Comparison of ENCODE assay signal across 18 cellular contexts in the genomic region with DNA sequence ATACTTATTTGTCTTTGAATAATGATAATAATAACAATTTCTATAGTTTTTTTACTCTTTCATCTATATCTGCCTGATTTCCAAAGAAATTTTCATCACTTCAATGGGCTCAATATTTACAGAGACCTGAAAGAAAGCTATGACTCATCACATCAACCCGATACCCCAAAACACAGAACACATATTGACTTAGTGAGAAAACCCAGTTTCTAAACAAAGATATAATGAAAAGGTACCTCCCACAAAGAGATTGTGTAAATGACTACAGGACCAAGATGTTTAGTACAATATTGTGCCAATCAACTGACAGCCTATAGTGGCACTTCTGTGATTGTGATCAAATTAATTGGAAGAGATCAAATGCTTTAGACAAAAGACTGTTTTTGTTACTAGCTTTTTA.
DNase-seq lines count a peak whose midpoint lies in the region; ATAC-seq, FAIRE-seq and TF ChIP-seq lines count a peak whose summit lies in the region.
"Had no signal": no experiment of that assay in that cellular context is flagged by ENCODE, and none has a peak within 500 bp of the region (broad histone marks: within the 10 kb centered on the region; RNA-seq: fewer than 3 reads in every experiment).

No MANE protein-coding gene starts in this region.

- no peak overlapping the region for H3K4me2 ChIP-seq in HepG2 (ENCODE audit: low read depth, low read length)
- H3K4me2 ChIP-seq in GM12878 (ENCODE audit: control insufficient read depth, insufficient read depth), result no peak overlapping the region
- H3K4me2 ChIP-seq: BLaER1 treated with 17β-estradiol and CSF1 and Interleukin-3, amounts not matched to agents 10 nM and 100 nM had no signal

- no peak overlapping the region for H3K4me3 ChIP-seq in HepG2 (replicated peaks in 1 of 3; ENCODE audit: insufficient read depth in 1 of 3, low read depth in 2 of 3, low read length in 3 of 3)
- H3K4me3 ChIP-seq in right lobe of liver, result no peak overlapping the region
- no peak overlapping the region for H3K4me3 ChIP-seq in GM12878
- H3K4me3 ChIP-seq: BLaER1 treated with 17β-estradiol and CSF1 and Interleukin-3, amounts not matched to agents 10 nM and 100 nM had no signal

- no TSS peak for BruUV-seq in HepG2 (replicated peaks; lab: Mats Ljungman, UMichigan)
- BruUV-seq in GM12878 (replicated peaks; lab: Mats Ljungman, UMichigan), result no TSS peak

- TF ChIP-seq EP300 in HepG2 (IDR thresholded peaks at IDR 0.05; ENCODE audit: low read depth in 2 of 2, low read length in 2 of 2), result no peak
- TF ChIP-seq EP300 in HepG2 (CRISPR knock-in tag; IDR thresholded peaks at IDR 0.05; ENCODE audit: borderline replicate concordance), result no peak
- no peak for TF ChIP-seq EP300 in GM12878 (IDR thresholded peaks at IDR 0.05; ENCODE audit: borderline replicate concordance in 1 of 2, control insufficient read depth in 1 of 2, low read depth in 2 of 2, low read length in 2 of 2)

- H3K9ac ChIP-seq in HepG2 (ENCODE audit: insufficient read depth, low read depth, low read length), result no peak overlapping the region
- no peak overlapping the region for H3K9ac ChIP-seq in GM12878 (ENCODE audit: control insufficient read depth, insufficient read depth, low read length)
- H3K9ac ChIP-seq: BLaER1 treated with 17β-estradiol and CSF1 and Interleukin-3, amounts not matched to agents 10 nM and 100 nM had no signal

- SMC1A ChIA-PET in GM12878 (lab: Charles Lee; ENCODE audit: uncharacterized antibody, unreplicated experiment), result interaction anchor here (0.5 to 0.6 kb wide), 2 partner anchors 274 to 1501 kb away, joined by 3 to 4 read pairs; no protein-coding TSS in a partner anchor

- H2AFZ ChIP-seq in HepG2 (ENCODE audit: low read length) (no peak overlapping the region), GM12878 (ENCODE audit: control insufficient read depth, low read depth, low read length) (no peak overlapping the region)

- TF ChIP-seq RAD21 in HepG2 (CRISPR knock-in tag; IDR thresholded peaks at IDR 0.05), result no peak
- no peak for TF ChIP-seq RAD21 in GM12878 (IDR thresholded peaks at IDR 0.05; ENCODE audit: insufficient read depth, low read depth, low read length)

- 0% methylated on average over 1 of the region's 1 CpG for WGBS in HepG2 (ENCODE audit: low lambda C conversion rate)
- 29% methylated on average over 1 of the region's 1 CpG for WGBS in right lobe of liver (ENCODE audit: insufficient coverage, low coverage, low lambda C conversion rate, missing lambda C conversion rate)
- WGBS in GM12878 (ENCODE audit: insufficient coverage, insufficient replicate concordance, low lambda C conversion rate, missing lambda C conversion rate), result 0% methylated on average over 1 of the region's 1 CpG

- intact Hi-C loops in HepG2 (cut with micrococcal nuclease; ENCODE audit: unreplicated experiment), result no loop called here
- intact Hi-C loops in right lobe of liver (cut with DNase I), result no loop called here
- intact Hi-C loops in GM12878 (cut with micrococcal nuclease; ENCODE audit: unreplicated experiment), result no loop called here

- H3K27me3 ChIP-seq in HepG2 (ENCODE audit: control insufficient read depth in 1 of 2, insufficient read depth in 2 of 2, low read length in 2 of 2) (no peaks in the 10 kb centered on the region), right lobe of liver (no peaks in the 10 kb centered on the region), GM12878 (replicated peaks in 1 of 2; ENCODE audit: control insufficient read depth in 2 of 2, insufficient read depth in 2 of 2, low read length in 1 of 2) (no peaks in the 10 kb centered on the region)
- H3K27me3 ChIP-seq: BLaER1 treated with 17β-estradiol and CSF1 and Interleukin-3, amounts not matched to agents 10 nM and 100 nM had no signal

- H3K36me3 ChIP-seq in HepG2 (replicated peaks in 1 of 2; ENCODE audit: control insufficient read depth in 1 of 2, insufficient read depth in 2 of 2, low read length in 2 of 2), result no peaks in the 10 kb centered on the region
- H3K36me3 ChIP-seq in right lobe of liver, result no peaks in the 10 kb centered on the region
- H3K36me3 ChIP-seq in GM12878 (ENCODE audit: control insufficient read depth in 2 of 2, insufficient read depth in 2 of 2, low read length in 1 of 2), result no peaks in the 10 kb centered on the region
- H3K36me3 ChIP-seq: BLaER1 treated with 17β-estradiol and CSF1 and Interleukin-3, amounts not matched to agents 10 nM and 100 nM had no signal

- POLR2A ChIA-PET in HepG2 (lab: Yijun Ruan, JAX) (no interaction called here), GM12878 (lab: Charles Lee) (no interaction called here)

- H3K4me1 ChIP-seq in HepG2 (ENCODE audit: insufficient read depth, low read length), result no peaks in the 10 kb centered on the region
- H3K4me1 ChIP-seq in right lobe of liver, result no peaks in the 10 kb centered on the region
- H3K4me1 ChIP-seq in GM12878 (ENCODE audit: control insufficient read depth, insufficient read depth, low read length), result no peaks in the 10 kb centered on the region
- H3K4me1 ChIP-seq: BLaER1 treated with 17β-estradiol and CSF1 and Interleukin-3, amounts not matched to agents 10 nM and 100 nM had no signal

- TF ChIP-seq CTCF in HepG2 (CRISPR knock-in tag; IDR thresholded peaks at IDR 0.05) (no peak), right lobe of liver (IDR thresholded peaks at IDR 0.05) (no peak), GM12878 (IDR thresholded peaks at IDR 0.05 in 2 of 3, conservative IDR thresholded peaks at IDR 0.05 in 1 of 3; ENCODE audit: control insufficient read depth in 2 of 3, extremely low read depth in 1 of 3, insufficient read depth in 1 of 3, low read depth in 3 of 3, low read length in 3 of 3) (no peak)

- ATAC-seq in HepG2 (no peak), right lobe of liver (no peak), GM12878 (no peak), HG03175 (IDR thresholded peaks at IDR 0.05; ENCODE audit: unreplicated experiment) (no peak)
- ATAC-seq: CD8-positive, alpha-beta T cell had no signal

- TF ChIP-seq POLR2A in HepG2 (IDR thresholded peaks at IDR 0.05; ENCODE audit: insufficient read depth in 1 of 2, low read depth in 2 of 2, low read length in 2 of 2) (no peak), right lobe of liver (IDR thresholded peaks at IDR 0.05) (no peak), GM12878 (IDR thresholded peaks at IDR 0.05; ENCODE audit: low read depth, low read length) (no peak)

- RAD21 ChIA-PET in GM12878 (lab: Charles Lee; ENCODE audit: unreplicated experiment), result no interaction called here

- H4K20me1 ChIP-seq in HepG2 (ENCODE audit: insufficient read depth, low read length) (no peaks in the 10 kb centered on the region), GM12878 (ENCODE audit: control insufficient read depth, insufficient read depth) (no peaks in the 10 kb centered on the region)
- H4K20me1 ChIP-seq: BLaER1 treated with 17β-estradiol and CSF1 and Interleukin-3, amounts not matched to agents 10 nM and 100 nM had no signal

- FAIRE-seq in HepG2 (lab: Jason Lieb, UNC) (no peak), GM12878 (lab: Jason Lieb, UNC) (no peak)
- FAIRE-seq: GM19239, H1, HTR-8/SVneo had no signal

- in situ Hi-C loops in HepG2 (cut with HindIII; ENCODE audit: extremely low pct_ligation_motif_present, low pct_unique_long_range_greater_than_20kb), result no loop called here
- in situ Hi-C loops in GM12878 (cut with MboI), result no loop called here

- H3K79me2 ChIP-seq in HepG2 (ENCODE audit: insufficient read depth, low read length) (no peaks in the 10 kb centered on the region), GM12878 (ENCODE audit: control insufficient read depth, insufficient read depth, low read length) (no peaks in the 10 kb centered on the region)

- CTCF ChIA-PET in HepG2 (lab: Yijun Ruan, JAX; ENCODE audit: low intra/inter-chr PET ratio, low total read pairs), result no interaction called here
- CTCF ChIA-PET in GM12878 (lab: Yijun Ruan, JAX), result no interaction called here

- H3K27ac ChIP-seq in HepG2 (ENCODE audit: extremely low read length, insufficient read depth, low read length) (no peak overlapping the region), right lobe of liver (no peak overlapping the region), GM12878 (ENCODE audit: control insufficient read depth, insufficient read depth) (no peak overlapping the region)
- H3K27ac ChIP-seq: BLaER1 treated with 17β-estradiol and CSF1 and Interleukin-3, amounts not matched to agents 10 nM and 100 nM had no signal

- no peaks in the 10 kb centered on the region for H3K9me3 ChIP-seq in HepG2 (ENCODE audit: low read length)
- no peaks in the 10 kb centered on the region for H3K9me3 ChIP-seq in right lobe of liver
- no peaks in the 10 kb centered on the region for H3K9me3 ChIP-seq in GM12878 (replicated peaks; ENCODE audit: control insufficient read depth, insufficient read depth, low read length)
- H3K9me3 ChIP-seq: BLaER1 treated with 17β-estradiol and CSF1 and Interleukin-3, amounts not matched to agents 10 nM and 100 nM had no signal

- DNase-seq in HepG2 (ENCODE audit: low spot score) (peak; percentile 17), right lobe of liver (no peak), NCI-H146 (lab: John Stamatoyannopoulos, UW) (peak; percentile 32), NCI-H748 treated with DMSO at 0.1 percent for 48 hours (lab: John Stamatoyannopoulos, UW) (peak; percentile 66), GM12878 (ENCODE audit: low read depth, low spot score) (no peak), inferior parietal cortex (ENCODE audit: extremely low spot score) (no peak), islet precursor cell (no peak)
- DNase-seq: CD8-positive, alpha-beta T cell; DMS 273 treated with DMSO at 0.1 percent for 48 hours; DMS79; GDM1; H9; KG1 had no signal

TF ChIP-seq in HepG2, 621 proteins besides CTCF, POLR2A, EP300 and RAD21 (continues in another document):
- no peak for TF ChIP-seq HNRNPUL1 (IDR thresholded peaks at IDR 0.05; ENCODE audit: low read depth, low read length)

TF ChIP-seq in GM12878, 131 proteins besides CTCF, POLR2A, EP300 and RAD21 (continues in another document):
- TF ChIP-seq, protein P1, sequence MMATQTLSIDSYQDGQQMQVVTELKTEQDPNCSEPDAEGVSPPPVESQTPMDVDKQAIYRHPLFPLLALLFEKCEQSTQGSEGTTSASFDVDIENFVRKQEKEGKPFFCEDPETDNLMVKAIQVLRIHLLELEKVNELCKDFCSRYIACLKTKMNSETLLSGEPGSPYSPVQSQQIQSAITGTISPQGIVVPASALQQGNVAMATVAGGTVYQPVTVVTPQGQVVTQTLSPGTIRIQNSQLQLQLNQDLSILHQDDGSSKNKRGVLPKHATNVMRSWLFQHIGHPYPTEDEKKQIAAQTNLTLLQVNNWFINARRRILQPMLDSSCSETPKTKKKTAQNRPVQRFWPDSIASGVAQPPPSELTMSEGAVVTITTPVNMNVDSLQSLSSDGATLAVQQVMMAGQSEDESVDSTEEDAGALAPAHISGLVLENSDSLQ (IDR thresholded peaks at IDR 0.05), result peak; percentile 57; the same call in 1 of the 2 replicates
- TF ChIP-seq, protein P2, sequence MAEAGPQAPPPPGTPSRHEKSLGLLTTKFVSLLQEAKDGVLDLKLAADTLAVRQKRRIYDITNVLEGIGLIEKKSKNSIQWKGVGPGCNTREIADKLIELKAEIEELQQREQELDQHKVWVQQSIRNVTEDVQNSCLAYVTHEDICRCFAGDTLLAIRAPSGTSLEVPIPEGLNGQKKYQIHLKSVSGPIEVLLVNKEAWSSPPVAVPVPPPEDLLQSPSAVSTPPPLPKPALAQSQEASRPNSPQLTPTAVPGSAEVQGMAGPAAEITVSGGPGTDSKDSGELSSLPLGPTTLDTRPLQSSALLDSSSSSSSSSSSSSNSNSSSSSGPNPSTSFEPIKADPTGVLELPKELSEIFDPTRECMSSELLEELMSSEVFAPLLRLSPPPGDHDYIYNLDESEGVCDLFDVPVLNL (IDR thresholded peaks at IDR 0.05; ENCODE audit: low read depth, low read length), result no peak
- TF ChIP-seq SMARCA5 (IDR thresholded peaks at IDR 0.05), result no peak

Comparison
In these comparisons a context has a peak if more than half of its experiments do, and no peak if none do; other contexts are left out.
1. DNase-seq: peak in HepG2 (single experiment), NCI-H146 (single experiment) and NCI-H748 treated with DMSO at 0.1 percent for 48 hours (single experiment); none in right lobe of liver (0 of 3), GM12878 (single experiment), inferior parietal cortex (single experiment) and islet precursor cell (single experiment).